Comparison of ENCODE assay signal across 15 cellular contexts in genomic region chr7:51031791-51032484, GRCh38.
"Had no signal": no experiment of that assay in that cellular context is flagged by ENCODE, and none has a peak within 500 bp of the region (broad histone marks: within the 10 kb centered on the region; RNA-seq: fewer than 3 reads in every experiment).

No MANE protein-coding gene starts in this region.

- DNase-seq: activated effector memory CD4-positive, alpha-beta T cell treated with anti-CD3 and anti-CD28 coated beads, Interleukin-2, amount 50 U/mL, for 16 hours; activated T-cell treated with anti-CD3 and anti-CD28 coated beads, Interleukin-2, amount 50 U/mL, for 24 hours; amniotic stem cell; colonic mucosa; effector CD4-positive, alpha-beta T cell; kidney glomerular epithelial cell; lower lobe of right lung; natural killer cell; psoas muscle; stimulated activated CD4-positive, alpha-beta T cell treated with anti-CD3 and anti-CD28 coated beads, Interleukin-12 subunit alpha, Interleukin-12 subunit beta, amount 100 ng/mL, for 4 hours; stimulated activated naive CD4-positive, alpha-beta T cell had no signal

- ATAC-seq: activated CD4-positive, CD25-positive, alpha-beta regulatory T cell treated with anti-CD3 and anti-CD28 coated beads, Interleukin-2, amount 50 U/mL, for 24 hours; activated naive CD4-positive, alpha-beta T cell treated with anti-CD3 and anti-CD28 coated beads, Interleukin-2, amount 50 U/mL, for 72 hours; lower lobe of right lung; natural killer cell; psoas muscle had no signal

- H3K27ac ChIP-seq: colonic mucosa, lower lobe of right lung, psoas muscle, suprapubic skin, upper lobe of left lung had no signal
